1 cellular context compared by ENCODE assay signal in genomic region chr2:98730851-98731708, GRCh38.
TF ChIP-seq lines count a peak whose summit lies in the region.

TSS of gene MGAT4A (minus strand) at chr2:98731132. CDS start at chr2:98726332, 4,800 bp downstream.

TF ChIP-seq in K562, 482 proteins besides CTCF, POLR2A, EP300 and RAD21 (continued from another document):
- TF ChIP-seq TEAD4 (IDR thresholded peaks at IDR 0.05; ENCODE audit: low read length) = no peak
- no peak for TF ChIP-seq TEAD4 (CRISPR knock-in tag; IDR thresholded peaks at IDR 0.05; ENCODE audit: borderline replicate concordance)
- no peak for TF ChIP-seq DMBX1 (CRISPR knock-in tag; IDR thresholded peaks at IDR 0.05; ENCODE audit: borderline replicate concordance)
- peak; percentile 34; the same call in 1 of the 2 replicates for TF ChIP-seq PHF8 (IDR thresholded peaks at IDR 0.05; ENCODE audit: borderline replicate concordance, low read length)
TF ChIP-seq in K562: peak in this region for 6.
